8 cellular contexts compared by ENCODE assay signal in the genomic region with DNA sequence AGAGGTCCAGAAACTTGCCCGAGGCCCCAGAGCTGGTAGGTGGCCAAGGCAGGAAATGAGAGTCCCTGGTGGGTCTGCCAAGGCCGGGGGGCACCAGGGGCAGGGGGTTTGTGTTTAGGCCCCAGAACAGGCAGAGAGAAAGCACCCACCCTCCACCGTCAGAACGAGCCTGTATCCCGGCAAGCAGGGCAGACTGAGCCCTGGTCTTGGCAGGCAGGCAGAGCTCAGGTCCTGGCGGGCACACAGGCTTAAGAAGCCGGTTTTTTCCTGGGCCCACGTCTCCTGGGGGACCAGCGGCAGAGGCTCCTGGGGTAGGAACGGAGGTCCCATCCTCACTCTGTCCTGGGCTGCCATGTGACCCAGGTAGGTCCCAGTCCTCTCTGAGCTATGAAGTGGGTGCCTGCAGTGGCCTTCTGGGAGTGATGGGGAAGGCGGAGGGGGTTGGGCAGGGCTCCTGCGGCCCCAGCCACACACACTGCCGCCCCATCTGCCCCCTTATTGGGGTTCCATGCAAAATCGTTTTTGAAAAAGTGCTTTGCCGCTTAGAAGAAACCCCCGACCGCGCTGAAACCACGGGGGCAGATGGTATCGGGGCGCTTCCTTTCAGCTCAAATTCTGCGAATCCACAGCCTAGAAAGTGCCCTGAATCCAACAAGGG. TPM values are rescaled to one million over a fixed set of nuclear protein-coding genes. Genes with fewer than 3 reads are reported as not detected.
DNase-seq lines count a peak whose midpoint lies in the region; ATAC-seq and TF ChIP-seq lines count a peak whose summit lies in the region.

No MANE protein-coding gene starts in this region.

- H2BK15ac ChIP-seq in mesendoderm (replicated peaks; ENCODE audit: low read depth): no peak overlapping the region

- no peaks in the 10 kb centered on the region for H3K36me3 ChIP-seq in mesendoderm (ENCODE audit: control insufficient read depth, insufficient read depth, low read length)
- no peaks in the 10 kb centered on the region for H3K36me3 ChIP-seq in transverse colon

- H3K4me2 ChIP-seq in mesendoderm (ENCODE audit: low read length): no peak overlapping the region

- no peak overlapping the region for H3K23ac ChIP-seq in mesendoderm (ENCODE audit: low read length)

- no peaks in the 10 kb centered on the region for H3K27me3 Mint-ChIP-seq in activated T-helper 2 cell treated with anti-CD3 and anti-CD28 coated beads, Interferon-gamma antibody, Interleukin-2, Interleukin-4, amounts not matched to agents 10 μg/mL and 5 μg/mL and 100 μg/mL, durations not matched to agents 14 hours and 24 hours and 36 hours (ENCODE audit: low read depth)

- H2BK120ac ChIP-seq in mesendoderm (ENCODE audit: low read depth, low read length): no peak overlapping the region

- peak overlapping the region; percentile 93 for H3K27ac Mint-ChIP-seq in activated T-helper 2 cell treated with anti-CD3 and anti-CD28 coated beads, Interferon-gamma antibody, Interleukin-2, Interleukin-4, amounts not matched to agents 10 μg/mL and 5 μg/mL and 100 μg/mL, durations not matched to agents 14 hours and 24 hours and 36 hours

- H3K4ac ChIP-seq in mesendoderm (ENCODE audit: low read depth, low read length): no peak overlapping the region

- ATAC-seq in GM18858 (IDR thresholded peaks at IDR 0.05; ENCODE audit: unreplicated experiment): no peak

- H3K9ac ChIP-seq in mesendoderm (ENCODE audit: low read length): no peak overlapping the region

- H3K56ac ChIP-seq in mesendoderm (ENCODE audit: low read length): peak overlapping the region; percentile 49

- no peak overlapping the region for H3K27ac ChIP-seq in mesendoderm (ENCODE audit: low read depth, low read length)
- H3K27ac ChIP-seq in transverse colon: peak overlapping the region; percentile 76 to 85 (median 80)

- H2BK5ac ChIP-seq in mesendoderm (ENCODE audit: low read length): no peak overlapping the region

- intact Hi-C loops in activated T-helper 2 cell treated with anti-CD3 and anti-CD28 coated beads, Interferon-gamma antibody, Interleukin-2, Interleukin-4, amounts not matched to agents 10 μg/mL and 5 μg/mL and 100 μg/mL, durations not matched to agents 14 hours and 24 hours and 36 hours (cut with micrococcal nuclease): loop anchor here (1.0 to 10.0 kb wide), 3 partner anchors 15 to 855 kb away; a partner anchor contains a TSS
- intact Hi-C loops in transverse colon (cut with DNase I; ENCODE audit: low total_unique reads): no loop called here

- no peak overlapping the region for H4K8ac ChIP-seq in mesendoderm (ENCODE audit: low read depth, low read length)

- H3K79me2 ChIP-seq in mesendoderm (ENCODE audit: control insufficient read depth, insufficient read depth, low read length): peaks cover 40% of the 10 kb centered on the region

- DNase-seq in activated CD4-positive, CD25-positive, alpha-beta regulatory T cell (lab: John Stamatoyannopoulos, UW): peak in 3 of 4 experiments; percentile 14 to 36 (median 31)
- DNase-seq in activated CD4-positive, CD25-positive, alpha-beta regulatory T cell treated with anti-CD3 and anti-CD28 coated beads, Interleukin-2, amount 50 U/mL, for 72 hours: no peak
- DNase-seq in activated T-helper 2 cell treated with anti-CD3 and anti-CD28 coated beads, Interferon-gamma antibody, Interleukin-2, Interleukin-4, amounts not matched to agents 10 μg/mL and 5 μg/mL and 100 μg/mL, durations not matched to agents 14 hours and 24 hours and 36 hours (ENCODE audit: low spot score): peak; percentile 75
- DNase-seq in mesendoderm (no peak), transverse colon (no peak), foreskin melanocyte (no peak), DMS 273 (lab: John Stamatoyannopoulos, UW; ENCODE audit: unreplicated experiment) (no peak)

- WGBS in mesendoderm (ENCODE audit: extremely low coverage, insufficient coverage, low lambda C conversion rate): no CpG with 5 or more reads among the region's 22 CpGs
- 60 to 90% methylated on average over 7 to 21 of the region's 22 CpGs for WGBS in transverse colon (ENCODE audit: low coverage in 1 of 2), 2 donors

- no peak for TF ChIP-seq CTCF in transverse colon (IDR thresholded peaks at IDR 0.05)

- H4K5ac ChIP-seq in mesendoderm (ENCODE audit: low read length): no peak overlapping the region

- no peaks in the 10 kb centered on the region for H3K9me3 ChIP-seq in transverse colon

- H3K18ac ChIP-seq in mesendoderm (ENCODE audit: low read length): no peak overlapping the region

- H3K4me3 ChIP-seq in mesendoderm (ENCODE audit: low read length): no peak overlapping the region
- peak overlapping the region in 1 of 4 donors; percentile 6 for H3K4me3 ChIP-seq in transverse colon

- H3K79me1 ChIP-seq in mesendoderm (ENCODE audit: low read length): peaks cover 17% of the 10 kb centered on the region

- in situ Hi-C loops in transverse colon (cut with MboI; ENCODE audit: low pct_ligation_motif_present in 1 of 4, low pct_unique_long_range_greater_than_20kb in 1 of 4, low sequenced_read_pairs in 3 of 4): no loop called here

- H3K4me1 Mint-ChIP-seq in activated T-helper 2 cell treated with anti-CD3 and anti-CD28 coated beads, Interferon-gamma antibody, Interleukin-2, Interleukin-4, amounts not matched to agents 10 μg/mL and 5 μg/mL and 100 μg/mL, durations not matched to agents 14 hours and 24 hours and 36 hours (ENCODE audit: low read depth): peaks cover 75% of the 10 kb centered on the region

- no peaks in the 10 kb centered on the region for H3K9me3 Mint-ChIP-seq in activated T-helper 2 cell treated with anti-CD3 and anti-CD28 coated beads, Interferon-gamma antibody, Interleukin-2, Interleukin-4, amounts not matched to agents 10 μg/mL and 5 μg/mL and 100 μg/mL, durations not matched to agents 14 hours and 24 hours and 36 hours

- no peak for TF ChIP-seq EP300 in transverse colon (IDR thresholded peaks at IDR 0.05; ENCODE audit: low read depth)

- peaks cover 3% of the 10 kb centered on the region for H3K4me1 ChIP-seq in mesendoderm (ENCODE audit: control insufficient read depth, low read depth, low read length)
- H3K4me1 ChIP-seq in transverse colon: peaks cover 70 to 100% (median 91%) of the 10 kb centered on the region in 4 donors

- H3K27me3 ChIP-seq in mesendoderm (ENCODE audit: insufficient read depth, low read length, poor library complexity) (no peaks in the 10 kb centered on the region), transverse colon (no peaks in the 10 kb centered on the region)

- peak overlapping the region; percentile 73 for H3K4me3 Mint-ChIP-seq in activated T-helper 2 cell treated with anti-CD3 and anti-CD28 coated beads, Interferon-gamma antibody, Interleukin-2, Interleukin-4, amounts not matched to agents 10 μg/mL and 5 μg/mL and 100 μg/mL, durations not matched to agents 14 hours and 24 hours and 36 hours (ENCODE audit: low read depth)

- TF ChIP-seq POLR2A in transverse colon (IDR thresholded peaks at IDR 0.05): no peak

- H2AK5ac ChIP-seq in mesendoderm (ENCODE audit: low read length): no peak overlapping the region

- H3K36me3 Mint-ChIP-seq in activated T-helper 2 cell treated with anti-CD3 and anti-CD28 coated beads, Interferon-gamma antibody, Interleukin-2, Interleukin-4, amounts not matched to agents 10 μg/mL and 5 μg/mL and 100 μg/mL, durations not matched to agents 14 hours and 24 hours and 36 hours (ENCODE audit: low read depth): peaks cover 60% of the 10 kb centered on the region

RNA-seq across cellular contexts. Expression of a gene that starts 24.2 kb away (rescaled TPM):
- 48.3 and 50.9 TPM in 2 replicates for total RNA-seq in activated T-helper 2 cell treated with anti-CD3 and anti-CD28 coated beads, Interferon-gamma antibody, Interleukin-2, Interleukin-4, amounts not matched to agents 10 μg/mL and 5 μg/mL and 100 μg/mL, durations not matched to agents 14 hours and 24 hours and 36 hours
- polyA plus RNA-seq in mesendoderm (2013, experiment 1 of 2): 21.1 TPM
- polyA plus RNA-seq in mesendoderm (2013, experiment 2 of 2): 21.3 TPM
- 10 to 100 TPM; 22.3 to 99.1 (median 43.6) TPM for total RNA-seq in transverse colon

Comparison
In these comparisons a context has a peak if more than half of its experiments do, and no peak if none do; other contexts are left out.
1. DNase-seq: peak in activated CD4-positive, CD25-positive, alpha-beta regulatory T cell (3 of 4) and activated T-helper 2 cell treated with anti-CD3 and anti-CD28 coated beads, Interferon-gamma antibody, Interleukin-2, Interleukin-4, amounts not matched to agents 10 μg/mL and 5 μg/mL and 100 μg/mL, durations not matched to agents 14 hours and 24 hours and 36 hours (single experiment); none in activated CD4-positive, CD25-positive, alpha-beta regulatory T cell treated with anti-CD3 and anti-CD28 coated beads, Interleukin-2, amount 50 U/mL, for 72 hours (single experiment), mesendoderm (single experiment), transverse colon (single experiment), foreskin melanocyte (single experiment) and DMS 273 (single experiment).